ENCODE assay signal across 11 cellular contexts in genomic region chr19:28003543-28003942, GRCh38.
"Had no signal": no experiment of that assay in that cellular context is flagged by ENCODE, and none has a peak within 500 bp of the region (broad histone marks: within the 10 kb centered on the region; RNA-seq: fewer than 3 reads in every experiment).

No MANE protein-coding gene starts in this region.

- H3K4me3 ChIP-seq: GM23248, GM23338, HAP-1 had no signal

- H3K9me3 ChIP-seq: HAP-1 had no signal

- DNase-seq: GM23248, GOT3, H7, H9, HCEC 1CT, HFFc6 had no signal

- FAIRE-seq: H1, H54 had no signal

- H3K36me3 ChIP-seq: HAP-1 had no signal

- H3K27ac Mint-ChIP-seq: GM23338, H9, HFFc6 had no signal

- H3K4me3 Mint-ChIP-seq: GM23338, H9, HFFc6 had no signal

- H3K4me1 Mint-ChIP-seq: GM23338 had no signal

- H3K4me1 ChIP-seq: HAP-1 had no signal

- H3K27ac ChIP-seq: GM23248 had no signal

- ATAC-seq: GM23338, HCT116 had no signal
